8 cellular contexts compared by ENCODE assay signal in the genomic region with DNA sequence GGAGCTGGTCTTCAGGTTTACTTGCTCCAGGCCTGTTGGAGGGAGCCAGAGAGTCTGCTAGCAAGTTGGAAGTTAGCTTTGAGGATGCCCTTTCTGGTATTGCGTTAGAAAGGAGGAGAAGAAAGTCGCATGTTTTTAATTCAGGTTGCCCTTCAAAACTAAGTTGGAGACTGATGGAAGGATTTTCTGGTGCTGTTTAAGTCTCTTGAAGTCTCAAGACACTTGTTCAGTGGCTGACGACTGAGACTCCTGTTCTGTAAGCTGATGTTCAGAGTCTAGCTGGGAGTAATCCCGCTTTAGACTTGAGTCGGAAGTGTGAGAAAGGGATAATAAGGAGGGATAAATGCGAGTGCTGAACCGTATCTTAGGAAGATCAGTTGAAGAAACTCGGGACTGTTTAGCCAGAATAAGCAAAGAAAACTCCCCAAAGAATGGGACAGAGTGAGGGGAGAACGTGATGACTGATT. TPM values are rescaled to one million over a fixed set of nuclear protein-coding genes. Genes with fewer than 3 reads are reported as not detected.
DNase-seq lines count a peak whose midpoint lies in the region; TF ChIP-seq lines count a peak whose summit lies in the region.

No MANE protein-coding gene starts in this region.

- H3K4me1 Mint-ChIP-seq in activated naive CD8-positive, alpha-beta T cell (ENCODE audit: low read depth) = peaks cover 65% of the 10 kb centered on the region

- peaks cover 16% of the 10 kb centered on the region for H3K79me2 ChIP-seq in smooth muscle cell (ENCODE audit: low read depth)

- H3K4me1 ChIP-seq in iPS-15b (ENCODE audit: control insufficient read depth, insufficient read depth, low read length) = peaks cover 14% of the 10 kb centered on the region
- peaks cover 16% of the 10 kb centered on the region for H3K4me1 ChIP-seq in smooth muscle cell (ENCODE audit: low read depth)

- WGBS in smooth muscle cell (ENCODE audit: low lambda C conversion rate) = 7% methylated on average over 9 of the region's 9 CpGs

- H2AFZ ChIP-seq in smooth muscle cell (ENCODE audit: low read depth) = peak overlapping the region; percentile 97

- H3K36me3 Mint-ChIP-seq in activated naive CD8-positive, alpha-beta T cell = peaks cover 27% of the 10 kb centered on the region

- DNase-seq in AG09309 (ENCODE audit: low read depth) = no peak
- peak; percentile 28 for DNase-seq in H7
- DNase-seq in smooth muscle cell (lab: John Stamatoyannopoulos, UW; ENCODE audit: unreplicated experiment) = no peak
- no peak for DNase-seq in NCI-H1048 (lab: John Stamatoyannopoulos, UW)
- DNase-seq in SHP77 (lab: John Stamatoyannopoulos, UW) = no peak
- no peak for DNase-seq in HK-2 (ENCODE audit: unreplicated experiment)

- H3K9me3 Mint-ChIP-seq in activated naive CD8-positive, alpha-beta T cell (ENCODE audit: low read depth) = no peaks in the 10 kb centered on the region

- no peaks in the 10 kb centered on the region for H3F3A ChIP-seq in smooth muscle cell (ENCODE audit: low read depth)

- H3K4me3 ChIP-seq in AG09309 (ENCODE audit: control insufficient read depth, low read depth, low read length) (peak overlapping the region; percentile 65), H7 (ENCODE audit: insufficient read depth, low read depth, low read length) (peak overlapping the region; percentile 90), iPS-15b (ENCODE audit: low read depth, low read length) (peak overlapping the region; percentile 89), smooth muscle cell (peak overlapping the region; percentile 83)

- no peak for TF ChIP-seq CTCF in AG09309 (IDR thresholded peaks at IDR 0.05; ENCODE audit: control insufficient read depth, insufficient read depth, low read depth, low read length, missing control alignments)
- TF ChIP-seq CTCF in smooth muscle cell (IDR thresholded peaks at IDR 0.05; ENCODE audit: borderline replicate concordance, insufficient read depth, poor library complexity, severe bottlenecking) = no peak

- peak overlapping the region; percentile 77 for H3K9ac ChIP-seq in iPS-15b (ENCODE audit: low read depth, low read length)
- H3K9ac ChIP-seq in smooth muscle cell (ENCODE audit: low read depth) = peak overlapping the region; percentile 92

- H3K4me2 ChIP-seq in smooth muscle cell = peak overlapping the region; percentile 94

- H3K27me3 Mint-ChIP-seq in activated naive CD8-positive, alpha-beta T cell = peaks cover 17% of the 10 kb centered on the region

- H3K9me3 ChIP-seq in iPS-15b (ENCODE audit: control insufficient read depth, insufficient read depth, low read length) (no peaks in the 10 kb centered on the region), smooth muscle cell (replicated peaks; ENCODE audit: low read depth) (no peaks in the 10 kb centered on the region)

- H3K27me3 ChIP-seq in H7 (ENCODE audit: control insufficient read depth, insufficient read depth, low read length) (peaks cover 40% of the 10 kb centered on the region), iPS-15b (ENCODE audit: control insufficient read depth, insufficient read depth, low read length) (peaks cover 47% of the 10 kb centered on the region), smooth muscle cell (ENCODE audit: low read depth) (peaks cover 38% of the 10 kb centered on the region)

- peaks cover 21% of the 10 kb centered on the region for H4K20me1 ChIP-seq in smooth muscle cell (ENCODE audit: low read depth)

- peak overlapping the region; percentile 96 for H3K4me3 Mint-ChIP-seq in activated naive CD8-positive, alpha-beta T cell

- peak overlapping the region; percentile 89 for H3K27ac ChIP-seq in smooth muscle cell (ENCODE audit: low read depth)

- H3K36me3 ChIP-seq in H7 (replicated peaks; ENCODE audit: control insufficient read depth, insufficient read depth, low read length) (peaks cover 4% of the 10 kb centered on the region), iPS-15b (ENCODE audit: control insufficient read depth, insufficient read depth, low read length) (peaks cover 7% of the 10 kb centered on the region), smooth muscle cell (ENCODE audit: low read depth) (peaks cover 19% of the 10 kb centered on the region)

- H3K27ac Mint-ChIP-seq in activated naive CD8-positive, alpha-beta T cell = peak overlapping the region; percentile 85

RNA-seq across cellular contexts. Expression of a gene that starts 0.7 kb away (rescaled TPM):
- 65.4 and 74.7 TPM in 2 replicates for total RNA-seq in H7 (2014; rRNA removed; shearing (Covaris generic))
- 18.5 and 42.0 TPM in 2 replicates for total RNA-seq in smooth muscle cell
- 38.0 and 45.6 TPM in 2 replicates for polyA plus RNA-seq in smooth muscle cell

RNA-seq across cellular contexts. Expression of a gene that starts 12.2 kb away (rescaled TPM):
- total RNA-seq in H7 (2014; rRNA removed; shearing (Covaris generic)) = 14.2 and 23.1 TPM in 2 replicates
- total RNA-seq in smooth muscle cell = not detected in 2 replicates
- not detected in 2 replicates for polyA plus RNA-seq in smooth muscle cell

Comparison
In these comparisons a context has a peak if more than half of its experiments do, and no peak if none do; other contexts are left out.
1. RNA of a gene that starts 12.2 kb away (total RNA-seq): 14.2 to 23.1 TPM in H7; not detected in smooth muscle cell; every median in the first group is over 10 times any median in the second.
2. Peak in every context shown above with its lines, with median percentiles within 50 percentile points of each other: H3K4me3 ChIP-seq.